8 cellular contexts compared by ENCODE assay signal in the genomic region with DNA sequence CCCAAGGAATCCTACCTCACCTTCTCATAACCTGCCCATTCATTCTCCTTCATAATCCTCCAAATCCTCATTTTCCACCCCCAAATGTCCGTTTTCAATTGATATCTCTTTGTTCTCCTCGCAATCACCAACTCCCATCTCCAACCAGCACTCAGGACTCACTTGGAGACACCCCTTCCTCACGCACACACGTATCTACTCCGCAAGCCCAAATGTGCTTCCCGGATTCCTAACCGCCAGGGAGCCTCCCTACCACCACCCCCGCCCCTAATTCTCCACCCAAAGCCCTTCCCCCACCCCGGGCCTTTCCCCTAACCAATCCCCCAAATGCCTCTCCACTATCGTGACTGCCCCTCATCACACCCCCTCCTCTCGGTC. TPM values are rescaled to one million over a fixed set of nuclear protein-coding genes. Genes with fewer than 3 reads are reported as not detected.
DNase-seq lines count a peak whose midpoint lies in the region; ATAC-seq lines count a peak whose summit lies in the region.

No MANE protein-coding gene starts in this region.

- peak overlapping the region; percentile 93 to 97 for H3K4me3 ChIP-seq in CD4-positive, alpha-beta memory T cell (ENCODE audit: low read length in 2 of 2)
- peak overlapping the region; percentile 78 for H3K4me3 ChIP-seq in Jurkat, Clone E6-1 (ENCODE audit: low read length)

- no peaks in the 10 kb centered on the region for H3K9me3 Mint-ChIP-seq in CD4-positive, alpha-beta memory T cell
- no peaks in the 10 kb centered on the region for H3K9me3 Mint-ChIP-seq in dendritic cell treated with granulocyte-macrophage colony-stimulating factor and Interleukin-4, amounts not matched to agents 40 ng/mL and 50 ng/mL, for 4 days
- H3K9me3 Mint-ChIP-seq in naive thymus-derived CD8-positive, alpha-beta T cell, result no peaks in the 10 kb centered on the region

- peaks cover 0 to 14% of the 10 kb centered on the region in 2 donors for H3K36me3 Mint-ChIP-seq in CD4-positive, alpha-beta memory T cell
- H3K36me3 Mint-ChIP-seq in dendritic cell treated with granulocyte-macrophage colony-stimulating factor and Interleukin-4, amounts not matched to agents 40 ng/mL and 50 ng/mL, for 4 days (ENCODE audit: low read depth), result peaks cover 32% of the 10 kb centered on the region
- H3K36me3 Mint-ChIP-seq in naive thymus-derived CD8-positive, alpha-beta T cell, result peaks cover 0 to 2% (median 0%) of the 10 kb centered on the region in 3 donors

- H3K27me3 ChIP-seq in CD4-positive, alpha-beta memory T cell (ENCODE audit: insufficient read depth, low read length), result no peaks in the 10 kb centered on the region

- H3K4me3 Mint-ChIP-seq in CD4-positive, alpha-beta memory T cell, result peak overlapping the region; percentile 97 to 99 (median 97)
- H3K4me3 Mint-ChIP-seq in dendritic cell treated with granulocyte-macrophage colony-stimulating factor and Interleukin-4, amounts not matched to agents 40 ng/mL and 50 ng/mL, for 4 days, result peak overlapping the region; percentile 96
- H3K4me3 Mint-ChIP-seq in naive thymus-derived CD8-positive, alpha-beta T cell, result peak overlapping the region; percentile 94 to 99 (median 98)

- H3K9me3 ChIP-seq in CD4-positive, alpha-beta memory T cell (ENCODE audit: control insufficient read depth in 1 of 2, low read length in 2 of 2), result no peaks in the 10 kb centered on the region

- no peaks in the 10 kb centered on the region for H3K36me3 ChIP-seq in CD4-positive, alpha-beta memory T cell (ENCODE audit: insufficient read depth, low read length)

- H3K27me3 Mint-ChIP-seq in CD4-positive, alpha-beta memory T cell, result no peaks in the 10 kb centered on the region
- H3K27me3 Mint-ChIP-seq in dendritic cell treated with granulocyte-macrophage colony-stimulating factor and Interleukin-4, amounts not matched to agents 40 ng/mL and 50 ng/mL, for 4 days, result no peaks in the 10 kb centered on the region
- no peaks in the 10 kb centered on the region for H3K27me3 Mint-ChIP-seq in naive thymus-derived CD8-positive, alpha-beta T cell

- POLR2A ChIA-PET in CD4-positive, alpha-beta memory T cell (lab: Charles Lee; ENCODE audit: partially characterized antibody), result interaction anchor here (0.8 to 1.4 kb wide), 6 partner anchors 13 to 842 kb away, joined by 3 to 9 read pairs (median 5); partner anchors contain the start of genes FAM222A, MMAB and MVK
- POLR2A ChIA-PET in naive thymus-derived CD8-positive, alpha-beta T cell (lab: Charles Lee), result interaction anchor here (1.0 to 1.6 kb wide), 7 partner anchors 12 to 916 kb away, joined by 3 to 12 read pairs (median 3); partner anchors contain the start of genes ANKRD13A, MMAB, MVK and SART3

- peak overlapping the region; percentile 98 to 100 (median 99) for H3K27ac Mint-ChIP-seq in CD4-positive, alpha-beta memory T cell
- H3K27ac Mint-ChIP-seq in dendritic cell treated with granulocyte-macrophage colony-stimulating factor and Interleukin-4, amounts not matched to agents 40 ng/mL and 50 ng/mL, for 4 days, result peak overlapping the region; percentile 99
- peak overlapping the region; percentile 97 to 99 (median 99) for H3K27ac Mint-ChIP-seq in naive thymus-derived CD8-positive, alpha-beta T cell

- no peak for DNase-seq in CD4-positive, alpha-beta memory T cell
- no peak for DNase-seq in Jurkat, Clone E6-1 (ENCODE audit: low read depth, low spot score)
- DNase-seq in naive thymus-derived CD8-positive, alpha-beta T cell, result no peak
- no peak for DNase-seq in D341Med (ENCODE audit: low spot score)
- DNase-seq in DMS79 treated with DMSO at 0.1 percent for 48 hours (lab: John Stamatoyannopoulos, UW), result no peak
- DNase-seq in Ammon's horn (ENCODE audit: low spot score), result no peak

- CTCF ChIA-PET in CD4-positive, alpha-beta memory T cell (lab: Charles Lee; ENCODE audit: partially characterized antibody), result interaction anchor here (1.0 to 1.5 kb wide), 2 partner anchors 44 to 49 kb away, joined by 3 read pairs; no protein-coding TSS in a partner anchor

- intact Hi-C loops in CD4-positive, alpha-beta memory T cell (cut with micrococcal nuclease), result loop anchor here (1.0 to 5.0 kb wide), 5 partner anchors 44 to 916 kb away; partner anchors contain the start of genes FAM222A, MMAB, MVK and SART3
- intact Hi-C loops in dendritic cell treated with granulocyte-macrophage colony-stimulating factor and Interleukin-4, amounts not matched to agents 40 ng/mL and 50 ng/mL, for 4 days (cut with micrococcal nuclease), result loop anchor here (2.0 kb wide), 2 partner anchors 14 to 44 kb away; no protein-coding TSS in a partner anchor

- peak in 1 of 2 donors; percentile 4 for ATAC-seq in naive thymus-derived CD8-positive, alpha-beta T cell
- no peak for ATAC-seq in HG02884 (IDR thresholded peaks at IDR 0.05; ENCODE audit: unreplicated experiment)

- peak overlapping the region; percentile 87 for H3K27ac ChIP-seq in CD4-positive, alpha-beta memory T cell (ENCODE audit: low read depth, low read length)

- H3K4me1 ChIP-seq in CD4-positive, alpha-beta memory T cell (ENCODE audit: insufficient read depth, low read length), result peaks cover 38% of the 10 kb centered on the region

- peaks cover 31 to 65% (median 37%) of the 10 kb centered on the region in 4 donors for H3K4me1 Mint-ChIP-seq in CD4-positive, alpha-beta memory T cell
- peaks cover 44% of the 10 kb centered on the region for H3K4me1 Mint-ChIP-seq in dendritic cell treated with granulocyte-macrophage colony-stimulating factor and Interleukin-4, amounts not matched to agents 40 ng/mL and 50 ng/mL, for 4 days (ENCODE audit: low read depth)
- H3K4me1 Mint-ChIP-seq in naive thymus-derived CD8-positive, alpha-beta T cell, result peaks cover 17 to 53% (median 52%) of the 10 kb centered on the region in 4 donors

RNA-seq across cellular contexts. Expression of gene KCTD10, which starts 0.3 kb away (rescaled TPM):
- total RNA-seq in CD4-positive, alpha-beta memory T cell, result 10 to 100 TPM; 29.2 to 31.9 TPM
- 10 to 100 TPM; 23.2 to 25.3 TPM for polyA plus RNA-seq in CD4-positive, alpha-beta memory T cell
- 45.0 TPM for polyA plus RNA-seq in Jurkat, Clone E6-1 (2012; ENCODE audit: insufficient read depth, insufficient read length)
- 10 to 100 TPM; 25.8 to 30.0 TPM for total RNA-seq in naive thymus-derived CD8-positive, alpha-beta T cell
- polyA plus RNA-seq in naive thymus-derived CD8-positive, alpha-beta T cell, result 10 to 100 TPM; 16.3 to 21.6 (median 20.0) TPM

RNA-seq across cellular contexts. Expression of gene UBE3B, which starts 0.6 kb away (rescaled TPM):
- total RNA-seq in CD4-positive, alpha-beta memory T cell, result 10 to 100 TPM; 55.8 to 58.1 TPM
- 10 to 100 TPM; 24.0 to 24.4 TPM for polyA plus RNA-seq in CD4-positive, alpha-beta memory T cell
- 28.1 TPM for polyA plus RNA-seq in Jurkat, Clone E6-1 (2012; ENCODE audit: insufficient read depth, insufficient read length)
- 10 to 100 TPM; 46.9 to 48.7 TPM for total RNA-seq in naive thymus-derived CD8-positive, alpha-beta T cell
- polyA plus RNA-seq in naive thymus-derived CD8-positive, alpha-beta T cell, result 10 to 100 TPM; 14.0 to 19.4 (median 17.1) TPM
